11 cellular contexts compared by ENCODE assay signal in genomic region chr1:15350551-15351200, GRCh38.
"Had no signal": no experiment of that assay in that cellular context is flagged by ENCODE, and none has a peak within 500 bp of the region (broad histone marks: within the 10 kb centered on the region; RNA-seq: fewer than 3 reads in every experiment).

No MANE protein-coding gene starts in this region.

- H3K36me3 ChIP-seq: cardiac muscle cell, gastroesophageal sphincter, neutrophil, tibial nerve had no signal

- H3K27ac ChIP-seq: cardiac muscle cell, gastroesophageal sphincter, neutrophil, tibial nerve had no signal

- H3K9me3 ChIP-seq: gastroesophageal sphincter, neutrophil, tibial nerve had no signal

- H3K27me3 ChIP-seq: cardiac muscle cell, gastroesophageal sphincter, tibial nerve had no signal

- H3K4me3 ChIP-seq: cardiac muscle cell, gastroesophageal sphincter, tibial nerve had no signal

- DNase-seq: activated CD4-positive, alpha-beta T cell treated with anti-CD3 and anti-CD28 coated beads for 48 hours; activated naive CD4-positive, alpha-beta T cell treated with anti-CD3 and anti-CD28 coated beads for 36 hours; effector memory CD4-positive, alpha-beta T cell; naive thymus-derived CD4-positive, alpha-beta T cell; T1000 had no signal

- H3K4me1 ChIP-seq: tibial nerve had no signal

- ATAC-seq: activated T-helper 17 cell treated with anti-CD3 and anti-CD28 coated beads, Interleukin-2, amount 50 U/mL, for 72 hours; gastroesophageal sphincter; naive thymus-derived CD4-positive, alpha-beta T cell; stimulated activated memory B cell treated with anti-CD40 and anti-IgM and Interleukin-4, amounts not matched to agents 10 μg/mL and 1 μg/mL and 100 μg/mL, for 72 hours had no signal
